1 cellular context compared by ENCODE assay signal in genomic region chr1:55040083-55040952, GRCh38.
TF ChIP-seq lines count a peak whose summit lies in the region.

No MANE protein-coding gene starts in this region.

TF ChIP-seq in HepG2, 621 proteins besides CTCF, POLR2A, EP300 and RAD21 (continued from another document):
- TF ChIP-seq FOXO4 (CRISPR knock-in tag; conservative IDR thresholded peaks at IDR 0.05) (no peak), ZNF331 (CRISPR knock-in tag; IDR thresholded peaks at IDR 0.05) (no peak), CENPT (CRISPR knock-in tag; IDR thresholded peaks at IDR 0.05; ENCODE audit: low read depth) (no peak), FOXP1 (IDR thresholded peaks at IDR 0.05) (no peak), FOXP1 (CRISPR knock-in tag; IDR thresholded peaks at IDR 0.05) (no peak), RBFOX2 (IDR thresholded peaks at IDR 0.05; ENCODE audit: low read depth, low read length) (no peak)
